22 cellular contexts compared by ENCODE assay signal in genomic region chr1:232973652-232974611, GRCh38.
"Had no signal": no experiment of that assay in that cellular context is flagged by ENCODE, and none has a peak within 500 bp of the region (broad histone marks: within the 10 kb centered on the region; RNA-seq: fewer than 3 reads in every experiment).

No MANE protein-coding gene starts in this region.

- H3K27me3 ChIP-seq: brain microvascular endothelial cell, gastroesophageal sphincter, heart left ventricle, left lung, upper lobe of left lung had no signal

- H3K4me3 ChIP-seq: coronary artery, gastroesophageal sphincter, heart left ventricle, left lung, thoracic aorta, upper lobe of left lung had no signal

- H3K27ac Mint-ChIP-seq: activated CD4-positive, alpha-beta T cell treated with anti-CD3 and anti-CD28 coated beads, Interleukin-2, amount 10 ng/mL, durations not matched to agents 24 days and 14 days; activated CD8-positive, alpha-beta T cell treated with anti-CD3 and anti-CD28 coated beads for 36 hours; activated naive CD8-positive, alpha-beta T cell treated with anti-CD3 and anti-CD28 coated beads, Interleukin-2, amount 10 ng/mL, durations not matched to agents 7 days and 5 days; nephron; stimulated activated naive B cell treated with anti-CD40 and anti-IgM and Interleukin-4, amounts not matched to agents 10 μg/mL and 1 μg/mL and 100 μg/mL, for 72 hours had no signal

- H3K27me3 Mint-ChIP-seq: activated CD4-positive, alpha-beta T cell treated with anti-CD3 and anti-CD28 coated beads, Interleukin-2, amount 10 ng/mL, durations not matched to agents 24 days and 14 days; activated CD8-positive, alpha-beta T cell treated with anti-CD3 and anti-CD28 coated beads for 36 hours; activated naive CD8-positive, alpha-beta T cell treated with anti-CD3 and anti-CD28 coated beads, Interleukin-2, amount 10 ng/mL, durations not matched to agents 7 days and 5 days; stimulated activated naive B cell treated with anti-CD40 and anti-IgM and Interleukin-4, amounts not matched to agents 10 μg/mL and 1 μg/mL and 100 μg/mL, for 72 hours had no signal

- FAIRE-seq: endometrium had no signal

- H3K27ac ChIP-seq: brain microvascular endothelial cell, coronary artery, gastroesophageal sphincter, heart left ventricle, left lung, thoracic aorta, upper lobe of left lung had no signal

- H3K9me3 ChIP-seq: gastroesophageal sphincter, thoracic aorta had no signal

- H3K4me3 Mint-ChIP-seq: activated CD4-positive, alpha-beta T cell treated with anti-CD3 and anti-CD28 coated beads, Interleukin-2, amount 10 ng/mL, durations not matched to agents 24 days and 14 days; activated CD8-positive, alpha-beta T cell treated with anti-CD3 and anti-CD28 coated beads for 36 hours; activated naive CD8-positive, alpha-beta T cell treated with anti-CD3 and anti-CD28 coated beads, Interleukin-2, amount 10 ng/mL, durations not matched to agents 7 days and 5 days; nephron; stimulated activated naive B cell treated with anti-CD40 and anti-IgM and Interleukin-4, amounts not matched to agents 10 μg/mL and 1 μg/mL and 100 μg/mL, for 72 hours had no signal

- ATAC-seq: activated CD8-positive, alpha-beta T cell treated with anti-CD3 and anti-CD28 coated beads for 36 hours; esophagus mucosa; gastroesophageal sphincter; left lung; stimulated activated naive B cell treated with anti-CD40 and anti-IgM and Interleukin-4, amounts not matched to agents 10 μg/mL and 1 μg/mL and 100 μg/mL, for 72 hours had no signal

- DNase-seq: activated CD4-positive, alpha-beta T cell treated with anti-CD3 and anti-CD28 coated beads, Interleukin-2, amount 10 ng/mL, durations not matched to agents 24 days and 14 days; activated CD8-positive, alpha-beta T cell treated with anti-CD3 and anti-CD28 coated beads for 36 hours; activated effector memory CD4-positive, alpha-beta T cell treated with anti-CD3 and anti-CD28 coated beads, Interleukin-2, amount 50 U/mL, for 16 hours; activated naive CD8-positive, alpha-beta T cell treated with anti-CD3 and anti-CD28 coated beads, Interleukin-2, amount 10 ng/mL, durations not matched to agents 7 days and 5 days; activated T-cell treated with anti-CD3 and anti-CD28 coated beads, Interleukin-2, amount 50 U/mL, for 1 hour; aorta; central memory CD4-positive, alpha-beta T cell; heart left ventricle; left lung; mammary epithelial cell; midbrain; nucleus accumbens; stimulated activated naive B cell treated with anti-CD40 and anti-IgM and Interleukin-4, amounts not matched to agents 10 μg/mL and 1 μg/mL and 100 μg/mL, for 72 hours; T1000; upper lobe of left lung had no signal
